8 cellular contexts compared by ENCODE assay signal in the genomic region with DNA sequence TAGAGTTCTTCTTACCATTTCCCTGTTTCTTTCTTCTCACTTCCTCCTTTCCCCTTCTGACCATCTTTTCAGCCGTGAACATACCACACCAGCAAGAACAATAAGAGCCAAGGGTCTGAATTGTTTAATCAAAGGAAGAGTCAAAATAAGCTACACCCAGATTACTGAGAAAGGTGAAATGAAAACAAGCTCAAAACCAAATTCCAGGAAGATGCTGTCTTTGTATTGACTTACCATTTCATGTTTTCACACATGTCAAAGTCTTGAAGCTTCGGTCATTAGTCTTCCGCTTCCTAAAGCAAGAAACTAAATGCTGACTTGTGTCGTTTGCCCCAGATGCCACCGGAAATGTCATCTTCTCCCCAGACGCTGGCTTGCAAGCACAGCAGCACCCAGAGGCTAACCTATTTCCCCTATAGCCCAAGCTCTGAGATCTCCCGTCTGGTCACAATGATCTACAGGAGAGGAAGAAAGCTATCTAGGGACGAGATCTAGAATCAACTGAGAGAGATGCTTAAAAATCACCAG.
DNase-seq lines count a peak whose midpoint lies in the region; ATAC-seq and TF ChIP-seq lines count a peak whose summit lies in the region.

No MANE protein-coding gene starts in this region.

- DNase-seq in T-cell (peak; percentile 44 to 79 (median 64)), breast epithelium (ENCODE audit: low spot score in 2 of 2) (no peak), neural progenitor cell (ENCODE audit: low spot score) (no peak), kidney tubule cell (ENCODE audit: low spot score) (no peak), DMS53 treated with DMSO at 0.1 percent for 48 hours (lab: John Stamatoyannopoulos, UW; ENCODE audit: unreplicated experiment) (no peak)
- peak; percentile 54 for DNase-seq in stimulated activated CD4-positive, alpha-beta T cell treated with anti-CD3 and anti-CD28 coated beads, Interleukin-2, amount 100 ng/mL, for 4 hours (ENCODE audit: low read depth)

- no peaks in the 10 kb centered on the region for H3K36me3 ChIP-seq in breast epithelium
- no peaks in the 10 kb centered on the region for H3K36me3 ChIP-seq in neural progenitor cell

- H3K4me3 Mint-ChIP-seq in T-cell = peak overlapping the region; percentile 91 to 96 (median 95)
- H3K4me3 Mint-ChIP-seq in neural progenitor cell = no peak overlapping the region

- ATAC-seq in GM18907 (IDR thresholded peaks at IDR 0.05; ENCODE audit: unreplicated experiment) (peak; percentile 88), HG03025 (IDR thresholded peaks at IDR 0.05; ENCODE audit: low FRiP score, unreplicated experiment) (peak; percentile 65), T-cell (replicated peaks in 1 of 4) (peak; percentile 67 to 72 (median 71))

- no peaks in the 10 kb centered on the region for H4K20me1 ChIP-seq in neural progenitor cell (ENCODE audit: low read depth)

- TF ChIP-seq POLR2A in breast epithelium (IDR thresholded peaks at IDR 0.05) = no peak

- H3K79me2 ChIP-seq in neural progenitor cell (ENCODE audit: low read depth) = no peaks in the 10 kb centered on the region

- POLR2A ChIA-PET in T-cell (lab: Charles Lee) = interaction anchor here (0.7 to 1.3 kb wide), 12 partner anchors 9 to 1079 kb away, joined by 3 to 12 read pairs (median 4); partner anchors contain the start of gene PCED1B (in 1 of the 2)

- no peak for TF ChIP-seq CTCF in breast epithelium (IDR thresholded peaks at IDR 0.05)
- TF ChIP-seq CTCF in neural progenitor cell (IDR thresholded peaks at IDR 0.05) = no peak

- H3K27me3 ChIP-seq in breast epithelium (no peaks in the 10 kb centered on the region), neural progenitor cell (no peaks in the 10 kb centered on the region)

- intact Hi-C loops in breast epithelium (cut with DNase I; ENCODE audit: low total_unique reads) = no loop called here

- peaks cover 59% of the 10 kb centered on the region for H3K36me3 Mint-ChIP-seq in T-cell
- no peaks in the 10 kb centered on the region for H3K36me3 Mint-ChIP-seq in neural progenitor cell

- peaks cover 38 to 47% (median 41%) of the 10 kb centered on the region in 3 donors for H3K4me1 Mint-ChIP-seq in T-cell
- H3K4me1 Mint-ChIP-seq in neural progenitor cell = no peaks in the 10 kb centered on the region

- peak overlapping the region in 2 of 3 donors; percentile 13 to 15 for H3K4me3 ChIP-seq in breast epithelium
- H3K4me3 ChIP-seq in neural progenitor cell = no peak overlapping the region

- no peaks in the 10 kb centered on the region for H3F3A ChIP-seq in neural progenitor cell (ENCODE audit: low read depth)

- no peaks in the 10 kb centered on the region for H3K27me3 Mint-ChIP-seq in T-cell
- H3K27me3 Mint-ChIP-seq in neural progenitor cell (ENCODE audit: insufficient read depth, low read depth) = no peaks in the 10 kb centered on the region

- H3K9me3 ChIP-seq in breast epithelium (no peaks in the 10 kb centered on the region), neural progenitor cell (ENCODE audit: low read depth) (no peaks in the 10 kb centered on the region)

- H3K9ac ChIP-seq in neural progenitor cell = no peak overlapping the region

- H3K27ac ChIP-seq in breast epithelium (peak overlapping the region in 1 of 2 donors; percentile 21), neural progenitor cell (no peak overlapping the region)

- peak overlapping the region; percentile 96 for H3K27ac Mint-ChIP-seq in T-cell
- no peak overlapping the region for H3K27ac Mint-ChIP-seq in neural progenitor cell

- H3K4me1 ChIP-seq in breast epithelium (no peaks in the 10 kb centered on the region), neural progenitor cell (no peaks in the 10 kb centered on the region)

- CTCF ChIA-PET in T-cell (lab: Charles Lee) = interaction anchor here in 1 of 2 donors (0.6 to 3.7 kb wide), 9 partner anchors 9 to 183 kb away, joined by 3 to 25 read pairs (median 6); no protein-coding TSS in a partner anchor

- no peak overlapping the region for H3K4me2 ChIP-seq in neural progenitor cell

- no peaks in the 10 kb centered on the region for H3K9me3 Mint-ChIP-seq in T-cell
- no peaks in the 10 kb centered on the region for H3K9me3 Mint-ChIP-seq in neural progenitor cell

- no peak overlapping the region for H2AFZ ChIP-seq in neural progenitor cell (replicated peaks)

Comparison
In these comparisons a context has a peak if more than half of its experiments do, and no peak if none do; other contexts are left out.
1. DNase-seq: peak in T-cell (34 of 34) and stimulated activated CD4-positive, alpha-beta T cell treated with anti-CD3 and anti-CD28 coated beads, Interleukin-2, amount 100 ng/mL, for 4 hours (single experiment); none in breast epithelium (0 of 2), neural progenitor cell (single experiment), kidney tubule cell (single experiment) and DMS53 treated with DMSO at 0.1 percent for 48 hours (single experiment).
2. Peak in every context shown above with its lines, with median percentiles within 50 percentile points of each other: ATAC-seq.